ENCODE assay signal across 8 cellular contexts in genomic region chr11:2944953-2945756, GRCh38. TPM values are rescaled to one million over a fixed set of nuclear protein-coding genes. Genes with fewer than 3 reads are reported as not detected.
A peak's percentile ranks its signal among the peaks of the same experiment; 100 is the strongest.
DNase-seq lines count a peak whose midpoint lies in the region; ATAC-seq, FAIRE-seq and TF ChIP-seq lines count a peak whose summit lies in the region.

No MANE protein-coding gene starts in this region.

- H2BK5ac ChIP-seq in trophoblast cell (ENCODE audit: low read depth, low read length, poor library complexity), result no peak overlapping the region

- ATAC-seq in left cardiac atrium, result peak; percentile 86 to 89
- no peak for ATAC-seq in GM18502 (IDR thresholded peaks at IDR 0.05; ENCODE audit: poor library complexity, unreplicated experiment)
- no peak for ATAC-seq in GM18861 (IDR thresholded peaks at IDR 0.05; ENCODE audit: unreplicated experiment)

- H3K27me3 ChIP-seq in astrocyte (ENCODE audit: insufficient read depth, low read length), result no peaks in the 10 kb centered on the region
- no peaks in the 10 kb centered on the region for H3K27me3 ChIP-seq in trophoblast cell (ENCODE audit: insufficient read depth, low read length)

- no peak overlapping the region for H3K18ac ChIP-seq in trophoblast cell (ENCODE audit: low read length)

- H4K20me1 ChIP-seq in astrocyte (ENCODE audit: insufficient read depth, low read length), result peaks cover 15% of the 10 kb centered on the region

- H3K27me3 Mint-ChIP-seq in astrocyte (ENCODE audit: low read depth, unreplicated experiment), result no peaks in the 10 kb centered on the region

- H2BK12ac ChIP-seq in trophoblast cell (ENCODE audit: low read length), result no peak overlapping the region

- H3K4ac ChIP-seq in trophoblast cell (ENCODE audit: low read depth, low read length), result no peak overlapping the region

- H3K9me3 ChIP-seq in astrocyte (ENCODE audit: insufficient read depth, low read depth, low read length) (no peaks in the 10 kb centered on the region), trophoblast cell (ENCODE audit: insufficient read depth, low read depth, low read length) (no peaks in the 10 kb centered on the region)

- TF ChIP-seq CTCF in astrocyte (IDR thresholded peaks at IDR 0.05; ENCODE audit: insufficient read depth, low read depth, low read length), result no peak

- no peak for FAIRE-seq in astrocyte (lab: Jason Lieb, UNC)

- H3K4me3 ChIP-seq in astrocyte (ENCODE audit: insufficient read depth, low read depth, low read length) (peak overlapping the region; percentile 39), trophoblast cell (ENCODE audit: low read depth, low read length) (no peak overlapping the region)

- H2AK5ac ChIP-seq in trophoblast cell (ENCODE audit: low read length), result no peak overlapping the region

- no peak overlapping the region for H3K23ac ChIP-seq in trophoblast cell (ENCODE audit: low read length)

- H3K4me1 ChIP-seq in astrocyte (ENCODE audit: insufficient read depth, low read length) (peaks cover 36% of the 10 kb centered on the region), trophoblast cell (ENCODE audit: control insufficient read depth in 1 of 2, insufficient read depth in 2 of 2, low read length in 2 of 2) (peaks cover 3 to 10% of the 10 kb centered on the region in 2 experiments)

- H4K12ac ChIP-seq in trophoblast cell (ENCODE audit: low read depth, low read length), result no peak overlapping the region

- no CpG with 5 or more reads among the region's 18 CpGs for WGBS in trophoblast cell (ENCODE audit: extremely low coverage, insufficient coverage, insufficient read length)

- H2AFZ ChIP-seq in astrocyte (ENCODE audit: low read depth, low read length) (no peak overlapping the region), trophoblast cell (ENCODE audit: insufficient read depth, low read length, poor library complexity) (no peak overlapping the region)

- peak overlapping the region; percentile 34 for H3K27ac Mint-ChIP-seq in astrocyte (ENCODE audit: unreplicated experiment)

- H4K91ac ChIP-seq in trophoblast cell (ENCODE audit: low read depth, low read length), result no peak overlapping the region

- intact Hi-C loops in left cardiac atrium (cut with DNase I), result no loop called here

- H3K36me3 ChIP-seq in astrocyte (ENCODE audit: insufficient read depth, low read length), result peaks cover 35% of the 10 kb centered on the region
- peaks cover 51 to 59% of the 10 kb centered on the region in 2 experiments for H3K36me3 ChIP-seq in trophoblast cell (ENCODE audit: control insufficient read depth in 1 of 2, insufficient read depth in 2 of 2, low read length in 2 of 2)

- H3K36me3 Mint-ChIP-seq in astrocyte (ENCODE audit: low read depth, unreplicated experiment), result peaks cover 22% of the 10 kb centered on the region

- H3K9ac ChIP-seq in astrocyte (ENCODE audit: low read length) (peak overlapping the region; percentile 19), trophoblast cell (ENCODE audit: low read length) (no peak overlapping the region)

- H3K4me3 Mint-ChIP-seq in astrocyte (ENCODE audit: unreplicated experiment), result peak overlapping the region; percentile 45

- H3K14ac ChIP-seq in trophoblast cell (ENCODE audit: low read length), result no peak overlapping the region

- H2BK120ac ChIP-seq in trophoblast cell (ENCODE audit: insufficient read depth, low read length, poor library complexity), result no peak overlapping the region

- H4K8ac ChIP-seq in trophoblast cell (ENCODE audit: low read depth, low read length), result no peak overlapping the region

- H3K79me2 ChIP-seq in astrocyte (ENCODE audit: insufficient read depth, low read length), result peaks cover 37% of the 10 kb centered on the region
- no peaks in the 10 kb centered on the region for H3K79me2 ChIP-seq in trophoblast cell (ENCODE audit: control insufficient read depth, insufficient read depth, low read length, poor library complexity)

- H3K27ac ChIP-seq in astrocyte (ENCODE audit: low read depth, low read length), result no peak overlapping the region
- H3K27ac ChIP-seq in trophoblast cell (ENCODE audit: low read depth, low read length), result no peak overlapping the region

- peaks cover 38% of the 10 kb centered on the region for H3K4me1 Mint-ChIP-seq in astrocyte (ENCODE audit: low read depth, unreplicated experiment)

- H3K4me2 ChIP-seq in astrocyte (ENCODE audit: low read length), result peak overlapping the region; percentile 82
- H3K4me2 ChIP-seq in trophoblast cell (ENCODE audit: low read length), result no peak overlapping the region

- no peaks in the 10 kb centered on the region for H3K79me1 ChIP-seq in trophoblast cell (ENCODE audit: low read length)

- DNase-seq in stimulated activated CD4-positive, alpha-beta T cell treated with anti-CD3 and anti-CD28 coated beads, Interleukin-15, amount 100 ng/mL, for 24 hours, result peak; percentile 73
- no peak for DNase-seq in stimulated activated CD4-positive, alpha-beta T cell treated with anti-CD3 and anti-CD28 coated beads, Interleukin-12 subunit alpha, Interleukin-12 subunit beta, amount 100 ng/mL, for 4 hours
- DNase-seq in astrocyte (ENCODE audit: low read depth) (peak; percentile 88), left cardiac atrium (peak; percentile 95), trophoblast cell (peak; percentile 44 to 58), NCI-H446 treated with DMSO at 0.1 percent for 48 hours (lab: John Stamatoyannopoulos, UW) (no peak)

- no peaks in the 10 kb centered on the region for H3K9me3 Mint-ChIP-seq in astrocyte (ENCODE audit: unreplicated experiment)

RNA-seq across cellular contexts. Expression of gene PHLDA2, which starts 15.9 kb away (rescaled TPM):
- total RNA-seq in astrocyte, result 78.8 and 80.8 TPM in 2 replicates
- 1 to 10 TPM; 2.2 to 3.4 TPM for total RNA-seq in left cardiac atrium
- polyA plus RNA-seq in trophoblast cell (2013), result 252 and 269 TPM in 2 replicates

RNA-seq across cellular contexts. Expression of gene NAP1L4, which starts 47.0 kb away (rescaled TPM):
- total RNA-seq in astrocyte (129 and 153 TPM in 2 replicates), left cardiac atrium (100 to 1,000 TPM; 125 to 144 TPM)
- 108 and 120 TPM in 2 replicates for polyA plus RNA-seq in trophoblast cell (2013)

RNA-seq across cellular contexts. Expression of gene CDKN1C, which starts 59.6 kb away (rescaled TPM):
- total RNA-seq in astrocyte, result 3.8 and 7.5 TPM in 2 replicates
- total RNA-seq in left cardiac atrium, result 10 to 100 TPM; 23.3 to 44.2 TPM
- polyA plus RNA-seq in trophoblast cell (2013), result 604 and 638 TPM in 2 replicates

Comparison
In these comparisons a context has a peak if more than half of its experiments do, and no peak if none do; other contexts are left out.
1. DNase-seq: peak in stimulated activated CD4-positive, alpha-beta T cell treated with anti-CD3 and anti-CD28 coated beads, Interleukin-15, amount 100 ng/mL, for 24 hours (single experiment), astrocyte (single experiment), left cardiac atrium (single experiment) and trophoblast cell (2 of 2); none in stimulated activated CD4-positive, alpha-beta T cell treated with anti-CD3 and anti-CD28 coated beads, Interleukin-12 subunit alpha, Interleukin-12 subunit beta, amount 100 ng/mL, for 4 hours (single experiment) and NCI-H446 treated with DMSO at 0.1 percent for 48 hours (single experiment).
2. ATAC-seq: peak in left cardiac atrium (2 of 2); none in GM18502 (single experiment) and GM18861 (single experiment).
3. RNA of gene PHLDA2, which starts 15.9 kb away (total RNA-seq): 78.8 to 80.8 TPM in astrocyte; 2.2 to 3.4 TPM in left cardiac atrium; every median in the first group is over 10 times any median in the second.